Comparison of ENCODE assay signal across 12 cellular contexts in genomic region chr9:108621991-108622390, GRCh38.
"Had no signal": no experiment of that assay in that cellular context is flagged by ENCODE, and none has a peak within 500 bp of the region (broad histone marks: within the 10 kb centered on the region; RNA-seq: fewer than 3 reads in every experiment).

No MANE protein-coding gene starts in this region.

- H3K4me3 ChIP-seq: adrenal gland had no signal

- H3K27me3 ChIP-seq: adrenal gland, foreskin keratinocyte had no signal

- DNase-seq: activated CD4-positive, alpha-beta T cell treated with anti-CD3 and anti-CD28 coated beads, Interleukin-2, amount 50 U/mL, for 48 hours; activated T-cell treated with anti-CD3 and anti-CD28 coated beads, Interleukin-2, amount 50 U/mL, for 24 hours; adrenal gland; glutamatergic neuron; kidney glomerular epithelial cell; nucleus accumbens; stimulated activated CD4-positive, alpha-beta T cell treated with anti-CD3 and anti-CD28 coated beads, Interleukin-2, amount 100 ng/mL, for 48 hours; T1000 had no signal

- H3K27ac ChIP-seq: adrenal gland, foreskin keratinocyte, VCaP had no signal

- H3K4me1 ChIP-seq: adrenal gland had no signal

- H3K9me3 ChIP-seq: adrenal gland had no signal

- ATAC-seq: natural killer cell treated with Interleukin-12 subunit alpha and Interleukin-12 subunit beta and Interleukin-15 and Interleukin-18, amount 100 ng/mL, for 72 hours; stimulated activated memory B cell treated with anti-CD40 and anti-IgM and Interleukin-4, amounts not matched to agents 10 μg/mL and 1 μg/mL and 100 μg/mL, for 72 hours had no signal

- H3K36me3 ChIP-seq: adrenal gland had no signal
